19 cellular contexts compared by ENCODE assay signal in genomic region chr9:7676757-7677156, GRCh38.
A peak's percentile ranks its signal among the peaks of the same experiment; 100 is the strongest.
DNase-seq lines count a peak whose midpoint lies in the region; ATAC-seq, FAIRE-seq and TF ChIP-seq lines count a peak whose summit lies in the region.
"Had no signal": no experiment of that assay in that cellular context is flagged by ENCODE, and none has a peak within 500 bp of the region (broad histone marks: within the 10 kb centered on the region; RNA-seq: fewer than 3 reads in every experiment).

No MANE protein-coding gene starts in this region.

- TF ChIP-seq RAD21 in HepG2 (CRISPR knock-in tag; IDR thresholded peaks at IDR 0.05), result no peak

- H3K4me1 Mint-ChIP-seq in T-cell, result no peaks in the 10 kb centered on the region
- no peaks in the 10 kb centered on the region for H3K4me1 Mint-ChIP-seq in activated T-helper 2 cell treated with anti-CD3 and anti-CD28 coated beads, Interferon-gamma antibody, Interleukin-2, Interleukin-4, amounts not matched to agents 10 μg/mL and 5 μg/mL and 100 μg/mL, durations not matched to agents 14 hours and 24 hours and 36 hours (ENCODE audit: low read depth)

- in situ Hi-C loops in HepG2 (cut with HindIII; ENCODE audit: extremely low pct_ligation_motif_present, low pct_unique_long_range_greater_than_20kb), result no loop called here

- TF ChIP-seq EP300 in HepG2 (IDR thresholded peaks at IDR 0.05; ENCODE audit: low read depth in 2 of 2, low read length in 2 of 2), result no peak
- no peak for TF ChIP-seq EP300 in HepG2 (CRISPR knock-in tag; IDR thresholded peaks at IDR 0.05; ENCODE audit: borderline replicate concordance)

- peaks cover 0 to 3% (median 0%) of the 10 kb centered on the region in 3 donors for H3K9me3 Mint-ChIP-seq in T-cell
- no peaks in the 10 kb centered on the region for H3K9me3 Mint-ChIP-seq in activated T-helper 2 cell treated with anti-CD3 and anti-CD28 coated beads, Interferon-gamma antibody, Interleukin-2, Interleukin-4, amounts not matched to agents 10 μg/mL and 5 μg/mL and 100 μg/mL, durations not matched to agents 14 hours and 24 hours and 36 hours
- H3K9me3 Mint-ChIP-seq: CD8-positive, alpha-beta T cell had no signal

- H3K79me2 ChIP-seq in HepG2 (ENCODE audit: insufficient read depth, low read length), result no peaks in the 10 kb centered on the region

- H3K4me3 Mint-ChIP-seq in T-cell, result no peak overlapping the region
- H3K4me3 Mint-ChIP-seq in activated T-helper 2 cell treated with anti-CD3 and anti-CD28 coated beads, Interferon-gamma antibody, Interleukin-2, Interleukin-4, amounts not matched to agents 10 μg/mL and 5 μg/mL and 100 μg/mL, durations not matched to agents 14 hours and 24 hours and 36 hours (ENCODE audit: low read depth), result no peak overlapping the region
- H3K4me3 Mint-ChIP-seq: CD8-positive, alpha-beta T cell; HFFc6 had no signal

- H3K36me3 ChIP-seq in HepG2 (replicated peaks in 1 of 2; ENCODE audit: control insufficient read depth in 1 of 2, insufficient read depth in 2 of 2, low read length in 2 of 2) (no peaks in the 10 kb centered on the region), right lobe of liver (no peaks in the 10 kb centered on the region)
- H3K36me3 ChIP-seq: BLaER1 treated with 17β-estradiol and CSF1 and Interleukin-3, amounts not matched to agents 10 nM and 100 nM had no signal

- intact Hi-C loops in HepG2 (cut with micrococcal nuclease; ENCODE audit: unreplicated experiment) (no loop called here), right lobe of liver (cut with DNase I) (no loop called here), left colon (cut with DNase I, micrococcal nuclease) (no loop called here), sciatic nerve (cut with DNase I) (no loop called here)
- intact Hi-C loops in activated T-helper 2 cell treated with anti-CD3 and anti-CD28 coated beads, Interferon-gamma antibody, Interleukin-2, Interleukin-4, amounts not matched to agents 10 μg/mL and 5 μg/mL and 100 μg/mL, durations not matched to agents 14 hours and 24 hours and 36 hours (cut with micrococcal nuclease), result no loop called here

- TF ChIP-seq CTCF in HepG2 (CRISPR knock-in tag; IDR thresholded peaks at IDR 0.05) (no peak), right lobe of liver (IDR thresholded peaks at IDR 0.05) (no peak)

- H3K9me3 ChIP-seq in HepG2 (ENCODE audit: low read length) (no peaks in the 10 kb centered on the region), right lobe of liver (no peaks in the 10 kb centered on the region)
- H3K9me3 ChIP-seq: BLaER1 treated with 17β-estradiol and CSF1 and Interleukin-3, amounts not matched to agents 10 nM and 100 nM had no signal

- H3K27ac Mint-ChIP-seq in T-cell, result no peak overlapping the region
- H3K27ac Mint-ChIP-seq in activated T-helper 2 cell treated with anti-CD3 and anti-CD28 coated beads, Interferon-gamma antibody, Interleukin-2, Interleukin-4, amounts not matched to agents 10 μg/mL and 5 μg/mL and 100 μg/mL, durations not matched to agents 14 hours and 24 hours and 36 hours, result no peak overlapping the region
- H3K27ac Mint-ChIP-seq: CD8-positive, alpha-beta T cell; HFFc6 had no signal

- H3K27ac ChIP-seq in HepG2 (ENCODE audit: extremely low read length, insufficient read depth, low read length) (no peak overlapping the region), right lobe of liver (no peak overlapping the region)
- H3K27ac ChIP-seq: BLaER1 treated with 17β-estradiol and CSF1 and Interleukin-3, amounts not matched to agents 10 nM and 100 nM; PC-9 had no signal

- BruUV-seq in HepG2 (replicated peaks; lab: Mats Ljungman, UMichigan), result no TSS peak

- no peak overlapping the region for H3K9ac ChIP-seq in HepG2 (ENCODE audit: insufficient read depth, low read depth, low read length)
- H3K9ac ChIP-seq: BLaER1 treated with 17β-estradiol and CSF1 and Interleukin-3, amounts not matched to agents 10 nM and 100 nM had no signal

- POLR2A ChIA-PET in HepG2 (lab: Yijun Ruan, JAX), result no interaction called here
- POLR2A ChIA-PET in T-cell (lab: Charles Lee), result interaction anchor here in 1 of 2 donors (0.6 kb wide), 1 partner anchor 23 kb away, joined by 3 read pairs; no protein-coding TSS in a partner anchor

- WGBS in HepG2 (ENCODE audit: low lambda C conversion rate), result 18% methylated on average over 4 of the region's 4 CpGs
- whole genome bisulfite sequencing in right lobe of liver (ENCODE audit: insufficient coverage, low coverage, low lambda C conversion rate, missing lambda C conversion rate), result 65% methylated on average over 4 of the region's 4 CpGs

- no peaks in the 10 kb centered on the region for H3K4me1 ChIP-seq in HepG2 (ENCODE audit: insufficient read depth, low read length)
- no peaks in the 10 kb centered on the region for H3K4me1 ChIP-seq in right lobe of liver
- H3K4me1 ChIP-seq: BLaER1 treated with 17β-estradiol and CSF1 and Interleukin-3, amounts not matched to agents 10 nM and 100 nM had no signal

- no peak for FAIRE-seq in HepG2 (lab: Jason Lieb, UNC)
- FAIRE-seq: D721Med, G401.6 had no signal

- no peak overlapping the region for H3K4me2 ChIP-seq in HepG2 (ENCODE audit: low read depth, low read length)
- H3K4me2 ChIP-seq: BLaER1 treated with 17β-estradiol and CSF1 and Interleukin-3, amounts not matched to agents 10 nM and 100 nM; PC-9 had no signal

- H3K27me3 ChIP-seq in HepG2 (ENCODE audit: control insufficient read depth in 1 of 2, insufficient read depth in 2 of 2, low read length in 2 of 2), result no peaks in the 10 kb centered on the region
- H3K27me3 ChIP-seq in right lobe of liver, result no peaks in the 10 kb centered on the region
- H3K27me3 ChIP-seq: BLaER1 treated with 17β-estradiol and CSF1 and Interleukin-3, amounts not matched to agents 10 nM and 100 nM had no signal

- H3K27me3 Mint-ChIP-seq in T-cell, result no peaks in the 10 kb centered on the region
- H3K27me3 Mint-ChIP-seq in activated T-helper 2 cell treated with anti-CD3 and anti-CD28 coated beads, Interferon-gamma antibody, Interleukin-2, Interleukin-4, amounts not matched to agents 10 μg/mL and 5 μg/mL and 100 μg/mL, durations not matched to agents 14 hours and 24 hours and 36 hours (ENCODE audit: low read depth), result peaks cover 1% of the 10 kb centered on the region

- CTCF ChIA-PET in HepG2 (lab: Yijun Ruan, JAX; ENCODE audit: low intra/inter-chr PET ratio, low total read pairs), result no interaction called here
- CTCF ChIA-PET in T-cell (lab: Charles Lee), result interaction anchor here in 1 of 2 donors (0.6 kb wide), 1 partner anchor 256 kb away, joined by 3 read pairs; no protein-coding TSS in a partner anchor

- no peak overlapping the region for H2AFZ ChIP-seq in HepG2 (ENCODE audit: low read length)
- H2AFZ ChIP-seq: PC-9 had no signal

- no peaks in the 10 kb centered on the region for H4K20me1 ChIP-seq in HepG2 (ENCODE audit: insufficient read depth, low read length)
- H4K20me1 ChIP-seq: BLaER1 treated with 17β-estradiol and CSF1 and Interleukin-3, amounts not matched to agents 10 nM and 100 nM had no signal

- ATAC-seq in HepG2 (no peak), right lobe of liver (no peak), left colon (peak; percentile 71), sciatic nerve (peak; percentile 95), T-cell (replicated peaks in 1 of 4) (no peak)
- ATAC-seq: CD8-positive, alpha-beta T cell had no signal

- no peaks in the 10 kb centered on the region for H3K36me3 Mint-ChIP-seq in T-cell
- H3K36me3 Mint-ChIP-seq in activated T-helper 2 cell treated with anti-CD3 and anti-CD28 coated beads, Interferon-gamma antibody, Interleukin-2, Interleukin-4, amounts not matched to agents 10 μg/mL and 5 μg/mL and 100 μg/mL, durations not matched to agents 14 hours and 24 hours and 36 hours (ENCODE audit: low read depth), result no peaks in the 10 kb centered on the region
- H3K36me3 Mint-ChIP-seq: CD8-positive, alpha-beta T cell had no signal

- TF ChIP-seq POLR2A in HepG2 (IDR thresholded peaks at IDR 0.05; ENCODE audit: insufficient read depth in 1 of 2, low read depth in 2 of 2, low read length in 2 of 2) (no peak), right lobe of liver (IDR thresholded peaks at IDR 0.05) (no peak)

- peak; percentile 1 for DNase-seq in HepG2 (ENCODE audit: low spot score)
- DNase-seq in right lobe of liver, result no peak
- peak; percentile 31 for DNase-seq in NCI-H69 (lab: John Stamatoyannopoulos, UW)
- no peak for DNase-seq in left colon
- DNase-seq in sciatic nerve (ENCODE audit: low spot score), result no peak
- DNase-seq in activated gamma-delta T cell treated with Interleukin-2 at 50 U/mL for 16 hours, result no peak
- no peak for DNase-seq in T-cell
- DNase-seq in activated T-helper 2 cell treated with anti-CD3 and anti-CD28 coated beads, Interferon-gamma antibody, Interleukin-2, Interleukin-4, amounts not matched to agents 10 μg/mL and 5 μg/mL and 100 μg/mL, durations not matched to agents 14 hours and 24 hours and 36 hours (ENCODE audit: low spot score), result no peak
- DNase-seq: CD8-positive, alpha-beta T cell; H7; HFFc6; KG1; NCI-H1436; NCI-H1930; NCI-H510A treated with DMSO at 0.1 percent for 48 hours; PC-9 had no signal

- H3K4me3 ChIP-seq in HepG2 (replicated peaks in 1 of 3; ENCODE audit: insufficient read depth in 1 of 3, low read depth in 2 of 3, low read length in 3 of 3), result no peak overlapping the region
- no peak overlapping the region for H3K4me3 ChIP-seq in right lobe of liver
- H3K4me3 ChIP-seq: BLaER1 treated with 17β-estradiol and CSF1 and Interleukin-3, amounts not matched to agents 10 nM and 100 nM; PC-9 had no signal

TF ChIP-seq in HepG2, 621 proteins besides CTCF, POLR2A, EP300 and RAD21:
- TF ChIP-seq HNRNPUL1 (IDR thresholded peaks at IDR 0.05; ENCODE audit: low read depth, low read length) (no peak), FOXA1 (IDR thresholded peaks at IDR 0.05) (no peak), FOXA1 (CRISPR knock-in tag; IDR thresholded peaks at IDR 0.05) (no peak)

Comparison
In these comparisons a context has a peak if more than half of its experiments do, and no peak if none do; other contexts are left out.
1. DNase-seq: peak in HepG2 (single experiment) and NCI-H69 (single experiment); none in right lobe of liver (0 of 3), left colon (0 of 2), sciatic nerve (single experiment), activated gamma-delta T cell treated with Interleukin-2 at 50 U/mL for 16 hours (single experiment), T-cell (0 of 34) and activated T-helper 2 cell treated with anti-CD3 and anti-CD28 coated beads, Interferon-gamma antibody, Interleukin-2, Interleukin-4, amounts not matched to agents 10 μg/mL and 5 μg/mL and 100 μg/mL, durations not matched to agents 14 hours and 24 hours and 36 hours (single experiment).
2. ATAC-seq: peak in left colon (single experiment) and sciatic nerve (single experiment); none in HepG2 (single experiment), right lobe of liver (0 of 4) and T-cell (0 of 4).